Comparison of ENCODE assay signal across 8 cellular contexts in genomic region chr11:121236115-121237001, GRCh38. TPM values are rescaled to one million over a fixed set of nuclear protein-coding genes. Genes with fewer than 3 reads are reported as not detected.
DNase-seq lines count a peak whose midpoint lies in the region; ATAC-seq and TF ChIP-seq lines count a peak whose summit lies in the region.

No MANE protein-coding gene starts in this region.

- no peaks in the 10 kb centered on the region for H3K9me3 Mint-ChIP-seq in CD8-positive, alpha-beta T cell

- ATAC-seq in GM21360 (IDR thresholded peaks at IDR 0.05; ENCODE audit: unreplicated experiment) (peak; percentile 72), HG03469 (IDR thresholded peaks at IDR 0.05; ENCODE audit: unreplicated experiment) (peak; percentile 67)
- no peak for ATAC-seq in CD8-positive, alpha-beta T cell

- peaks cover 34% of the 10 kb centered on the region for H3K27me3 Mint-ChIP-seq in CD8-positive, alpha-beta T cell (ENCODE audit: low read depth)

- peak; percentile 70 for DNase-seq in Daoy (ENCODE audit: low read depth)
- peak; percentile 26 for DNase-seq in dermis blood vessel endothelial cell
- DNase-seq in CD8-positive, alpha-beta T cell: no peak
- DNase-seq in DMS 273 (lab: John Stamatoyannopoulos, UW; ENCODE audit: unreplicated experiment): no peak
- DNase-seq in HuH-7.5 (ENCODE audit: low spot score): no peak
- DNase-seq in thyroid gland: no peak

- TF ChIP-seq POLR2A in thyroid gland (IDR thresholded peaks at IDR 0.05): no peak

- no peaks in the 10 kb centered on the region for H3K9me3 ChIP-seq in CD8-positive, alpha-beta T cell (ENCODE audit: low read length)
- no peaks in the 10 kb centered on the region for H3K9me3 ChIP-seq in thyroid gland

- CTCF ChIA-PET in CD8-positive, alpha-beta T cell (lab: Charles Lee): interaction anchor here (0.9 kb wide), 1 partner anchor 419 kb away, joined by 4 read pairs; no protein-coding TSS in a partner anchor

- H3K27ac Mint-ChIP-seq in CD8-positive, alpha-beta T cell: no peak overlapping the region

- TF ChIP-seq CTCF in CD8-positive, alpha-beta T cell (IDR thresholded peaks at IDR 0.05): no peak
- no peak for TF ChIP-seq CTCF in thyroid gland (IDR thresholded peaks at IDR 0.05)

- no peak overlapping the region for H3K4me3 Mint-ChIP-seq in CD8-positive, alpha-beta T cell

- H3K4me1 Mint-ChIP-seq in CD8-positive, alpha-beta T cell (ENCODE audit: low read depth): peaks cover 3% of the 10 kb centered on the region

- no peak overlapping the region for H3K27ac ChIP-seq in CD8-positive, alpha-beta T cell (ENCODE audit: low read depth, low read length)
- no peak overlapping the region for H3K27ac ChIP-seq in thyroid gland

- POLR2A ChIA-PET in CD8-positive, alpha-beta T cell (lab: Charles Lee): no interaction called here

- H3K4me3 ChIP-seq in CD8-positive, alpha-beta T cell (ENCODE audit: low read depth, low read length): no peak overlapping the region
- no peak overlapping the region for H3K4me3 ChIP-seq in thyroid gland (replicated peaks in 1 of 3)

- intact Hi-C loops in CD8-positive, alpha-beta T cell (cut with DNase I, micrococcal nuclease): no loop called here
- intact Hi-C loops in thyroid gland (cut with DNase I): no loop called here

- H3K36me3 ChIP-seq in CD8-positive, alpha-beta T cell (ENCODE audit: insufficient read depth, low read length): no peaks in the 10 kb centered on the region
- H3K36me3 ChIP-seq in thyroid gland: no peaks in the 10 kb centered on the region

- H3K27me3 ChIP-seq in CD8-positive, alpha-beta T cell (ENCODE audit: insufficient read depth, low read length): peaks cover 5% of the 10 kb centered on the region
- no peaks in the 10 kb centered on the region for H3K27me3 ChIP-seq in thyroid gland

- H3K4me1 ChIP-seq in CD8-positive, alpha-beta T cell (ENCODE audit: insufficient read depth, low read length): no peaks in the 10 kb centered on the region
- no peaks in the 10 kb centered on the region for H3K4me1 ChIP-seq in thyroid gland

- 70 to 73% methylated on average over 15 of the region's 15 CpGs for WGBS in thyroid gland, 2 donors

- H3K36me3 Mint-ChIP-seq in CD8-positive, alpha-beta T cell: no peaks in the 10 kb centered on the region

RNA-seq across cellular contexts. Expression of gene SC5D, which starts 56.2 kb away (rescaled TPM):
- 26.5 and 39.3 TPM in 2 replicates for total RNA-seq in Daoy (2014; rRNA removed; shearing (Covaris generic))
- total RNA-seq in dermis blood vessel endothelial cell (21.6 and 40.8 TPM in 2 replicates), thyroid gland (10 to 100 TPM; 37.2 to 68.9 (median 40.0) TPM)
- 10 to 100 TPM; 69.2 to 70.1 TPM for total RNA-seq in CD8-positive, alpha-beta T cell

Comparison
In these comparisons a context has a peak if more than half of its experiments do, and no peak if none do; other contexts are left out.
1. DNase-seq: peak in Daoy (single experiment) and dermis blood vessel endothelial cell (single experiment); none in CD8-positive, alpha-beta T cell (0 of 7), DMS 273 (single experiment), HuH-7.5 (single experiment) and thyroid gland (0 of 2).